1 cellular context compared by ENCODE assay signal in the genomic region with DNA sequence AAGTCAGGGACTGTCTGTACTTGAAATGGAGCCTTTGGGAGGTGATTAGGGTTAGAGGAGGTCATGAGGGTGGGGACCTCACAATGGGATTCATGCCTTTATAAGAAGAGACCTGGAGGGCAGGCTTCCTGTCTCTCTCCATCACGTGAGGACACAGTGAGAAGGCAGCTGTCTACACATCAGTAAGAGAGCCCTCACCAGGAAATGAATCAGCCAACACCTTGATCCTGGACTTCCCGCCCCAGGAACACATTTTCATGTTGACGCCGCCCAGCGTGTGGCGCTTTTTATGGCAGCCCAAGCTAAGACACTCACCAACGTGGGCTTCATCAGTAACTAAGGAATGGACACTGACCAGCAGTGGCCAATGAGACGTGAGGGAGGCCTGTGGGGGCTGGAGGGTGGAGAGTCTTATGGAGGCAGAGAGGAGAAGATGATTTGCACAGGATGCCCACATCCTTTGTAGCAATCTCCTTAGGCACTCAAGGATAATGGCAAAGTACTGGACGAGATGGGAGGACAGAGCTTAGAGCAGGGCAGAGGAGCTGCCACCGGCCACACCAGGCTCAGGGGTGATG.
TF ChIP-seq lines count a peak whose summit lies in the region.

No MANE protein-coding gene starts in this region.

TF ChIP-seq in GM23338, 12 proteins besides CTCF, POLR2A, EP300 and RAD21 (continued from another document):
- TF ChIP-seq, protein P1, sequence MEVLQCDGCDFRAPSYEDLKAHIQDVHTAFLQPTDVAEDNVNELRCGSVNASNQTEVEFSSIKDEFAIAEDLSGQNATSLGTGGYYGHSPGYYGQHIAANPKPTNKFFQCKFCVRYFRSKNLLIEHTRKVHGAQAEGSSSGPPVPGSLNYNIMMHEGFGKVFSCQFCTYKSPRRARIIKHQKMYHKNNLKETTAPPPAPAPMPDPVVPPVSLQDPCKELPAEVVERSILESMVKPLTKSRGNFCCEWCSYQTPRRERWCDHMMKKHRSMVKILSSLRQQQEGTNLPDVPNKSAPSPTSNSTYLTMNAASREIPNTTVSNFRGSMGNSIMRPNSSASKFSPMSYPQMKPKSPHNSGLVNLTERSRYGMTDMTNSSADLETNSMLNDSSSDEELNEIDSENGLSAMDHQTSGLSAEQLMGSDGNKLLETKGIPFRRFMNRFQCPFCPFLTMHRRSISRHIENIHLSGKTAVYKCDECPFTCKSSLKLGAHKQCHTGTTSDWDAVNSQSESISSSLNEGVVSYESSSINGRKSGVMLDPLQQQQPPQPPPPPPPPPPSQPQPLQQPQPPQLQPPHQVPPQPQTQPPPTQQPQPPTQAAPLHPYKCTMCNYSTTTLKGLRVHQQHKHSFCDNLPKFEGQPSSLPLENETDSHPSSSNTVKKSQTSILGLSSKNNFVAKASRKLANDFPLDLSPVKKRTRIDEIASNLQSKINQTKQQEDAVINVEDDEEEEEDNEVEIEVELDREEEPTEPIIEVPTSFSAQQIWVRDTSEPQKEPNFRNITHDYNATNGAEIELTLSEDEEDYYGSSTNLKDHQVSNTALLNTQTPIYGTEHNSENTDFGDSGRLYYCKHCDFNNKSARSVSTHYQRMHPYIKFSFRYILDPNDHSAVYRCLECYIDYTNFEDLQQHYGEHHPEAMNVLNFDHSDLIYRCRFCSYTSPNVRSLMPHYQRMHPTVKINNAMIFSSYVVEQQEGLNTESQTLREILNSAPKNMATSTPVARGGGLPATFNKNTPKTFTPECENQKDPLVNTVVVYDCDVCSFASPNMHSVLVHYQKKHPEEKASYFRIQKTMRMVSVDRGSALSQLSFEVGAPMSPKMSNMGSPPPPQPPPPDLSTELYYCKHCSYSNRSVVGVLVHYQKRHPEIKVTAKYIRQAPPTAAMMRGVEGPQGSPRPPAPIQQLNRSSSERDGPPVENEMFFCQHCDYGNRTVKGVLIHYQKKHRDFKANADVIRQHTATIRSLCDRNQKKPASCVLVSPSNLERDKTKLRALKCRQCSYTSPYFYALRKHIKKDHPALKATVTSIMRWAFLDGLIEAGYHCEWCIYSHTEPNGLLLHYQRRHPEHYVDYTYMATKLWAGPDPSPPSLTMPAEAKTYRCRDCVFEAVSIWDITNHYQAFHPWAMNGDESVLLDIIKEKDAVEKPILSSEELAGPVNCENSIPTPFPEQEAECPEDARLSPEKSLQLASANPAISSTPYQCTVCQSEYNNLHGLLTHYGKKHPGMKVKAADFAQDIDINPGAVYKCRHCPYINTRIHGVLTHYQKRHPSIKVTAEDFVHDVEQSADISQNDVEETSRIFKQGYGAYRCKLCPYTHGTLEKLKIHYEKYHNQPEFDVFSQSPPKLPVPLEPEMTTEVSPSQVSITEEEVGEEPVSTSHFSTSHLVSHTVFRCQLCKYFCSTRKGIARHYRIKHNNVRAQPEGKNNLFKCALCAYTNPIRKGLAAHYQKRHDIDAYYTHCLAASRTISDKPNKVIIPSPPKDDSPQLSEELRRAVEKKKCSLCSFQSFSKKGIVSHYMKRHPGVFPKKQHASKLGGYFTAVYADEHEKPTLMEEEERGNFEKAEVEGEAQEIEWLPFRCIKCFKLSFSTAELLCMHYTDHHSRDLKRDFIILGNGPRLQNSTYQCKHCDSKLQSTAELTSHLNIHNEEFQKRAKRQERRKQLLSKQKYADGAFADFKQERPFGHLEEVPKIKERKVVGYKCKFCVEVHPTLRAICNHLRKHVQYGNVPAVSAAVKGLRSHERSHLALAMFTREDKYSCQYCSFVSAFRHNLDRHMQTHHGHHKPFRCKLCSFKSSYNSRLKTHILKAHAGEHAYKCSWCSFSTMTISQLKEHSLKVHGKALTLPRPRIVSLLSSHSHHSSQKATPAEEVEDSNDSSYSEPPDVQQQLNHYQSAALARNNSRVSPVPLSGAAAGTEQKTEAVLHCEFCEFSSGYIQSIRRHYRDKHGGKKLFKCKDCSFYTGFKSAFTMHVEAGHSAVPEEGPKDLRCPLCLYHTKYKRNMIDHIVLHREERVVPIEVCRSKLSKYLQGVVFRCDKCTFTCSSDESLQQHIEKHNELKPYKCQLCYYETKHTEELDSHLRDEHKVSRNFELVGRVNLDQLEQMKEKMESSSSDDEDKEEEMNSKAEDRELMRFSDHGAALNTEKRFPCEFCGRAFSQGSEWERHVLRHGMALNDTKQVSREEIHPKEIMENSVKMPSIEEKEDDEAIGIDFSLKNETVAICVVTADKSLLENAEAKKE (CRISPR knock-in tag; IDR thresholded peaks at IDR 0.05) = no peak
